ENCODE assay signal across 12 cellular contexts in the genomic region with DNA sequence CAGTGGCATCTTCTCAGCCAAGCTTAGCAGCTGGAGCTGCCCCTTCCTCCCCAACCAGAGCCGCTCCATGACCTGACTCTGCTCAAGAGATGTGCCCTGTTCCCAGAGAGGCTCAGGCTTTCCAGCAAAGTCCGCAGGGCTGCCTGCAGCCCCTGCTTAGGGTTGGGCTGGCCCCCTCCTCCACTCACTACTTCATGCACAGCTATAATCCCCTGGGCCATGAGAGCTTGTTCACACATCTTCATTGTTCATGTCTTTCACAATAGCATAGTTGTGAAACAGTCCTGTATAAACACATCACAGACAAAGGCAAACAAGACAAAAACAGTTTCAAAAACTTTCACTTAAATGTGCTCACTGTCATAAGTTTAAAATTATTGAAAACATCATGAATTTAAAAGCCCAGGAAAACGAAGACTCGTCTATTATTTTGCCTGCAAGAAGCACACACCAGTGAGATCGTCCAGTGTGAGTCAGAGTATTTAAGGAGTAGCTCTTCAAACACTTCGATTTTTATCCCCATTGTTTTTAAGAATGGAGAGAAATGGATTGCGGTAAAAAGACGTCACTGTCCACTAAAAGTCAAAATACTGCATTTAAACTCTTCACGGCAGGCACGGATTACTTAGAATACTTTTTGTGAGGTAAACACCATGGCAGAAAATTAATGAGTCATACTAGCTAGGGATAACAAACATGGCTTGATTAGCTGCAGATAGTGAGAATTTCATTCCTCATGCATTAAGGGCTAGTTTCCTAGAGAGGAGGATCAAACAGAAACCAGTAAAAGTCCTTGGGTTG. TPM values are rescaled to one million over a fixed set of nuclear protein-coding genes. Genes with fewer than 3 reads are reported as not detected.
DNase-seq lines count a peak whose midpoint lies in the region; ATAC-seq, FAIRE-seq and TF ChIP-seq lines count a peak whose summit lies in the region.
"Had no signal": no experiment of that assay in that cellular context is flagged by ENCODE, and none has a peak within 500 bp of the region (broad histone marks: within the 10 kb centered on the region; RNA-seq: fewer than 3 reads in every experiment).

No MANE protein-coding gene starts in this region.

- H3K27me3 Mint-ChIP-seq in astrocyte (ENCODE audit: low read depth, unreplicated experiment) = no peaks in the 10 kb centered on the region

- no peaks in the 10 kb centered on the region for H3K79me2 ChIP-seq in astrocyte (ENCODE audit: insufficient read depth, low read length)

- H3K4me3 Mint-ChIP-seq in astrocyte (ENCODE audit: unreplicated experiment) = no peak overlapping the region

- H3K9me3 ChIP-seq in HEK293 (ENCODE audit: control insufficient read depth, insufficient read depth, low read depth, low read length) = no peaks in the 10 kb centered on the region
- H3K9me3 ChIP-seq in astrocyte (ENCODE audit: insufficient read depth, low read depth, low read length) = no peaks in the 10 kb centered on the region
- H3K9me3 ChIP-seq in right atrium auricular region = no peaks in the 10 kb centered on the region
- H3K9me3 ChIP-seq in stomach smooth muscle (ENCODE audit: control insufficient read depth in 2 of 2, low read length in 2 of 2) = no peaks in the 10 kb centered on the region

- ATAC-seq in GM18873 (IDR thresholded peaks at IDR 0.05; ENCODE audit: low FRiP score, unreplicated experiment) = no peak
- ATAC-seq: left colon had no signal

- peak; percentile 72 for FAIRE-seq in astrocyte (lab: Jason Lieb, UNC)

- H3K4me1 ChIP-seq in HEK293 (ENCODE audit: control insufficient read depth, insufficient read depth, low read length) (peaks cover 11% of the 10 kb centered on the region; the same call in 1 of the 2 replicates), astrocyte (ENCODE audit: insufficient read depth, low read length) (peaks cover 55% of the 10 kb centered on the region), right atrium auricular region (peaks cover 0 to 34% of the 10 kb centered on the region in 2 donors), stomach smooth muscle (ENCODE audit: control insufficient read depth, insufficient read depth, low read length) (peaks cover 47% of the 10 kb centered on the region)

- CTCF ChIA-PET in HEK293 (lab: Yijun Ruan, JAX) = no interaction called here

- H3K27ac ChIP-seq in HEK293 (ENCODE audit: extremely low read depth, low read depth, low read length) = no peak overlapping the region
- H3K27ac ChIP-seq in astrocyte (ENCODE audit: low read depth, low read length) = peak overlapping the region; percentile 4
- peak overlapping the region; percentile 36 to 71 for H3K27ac ChIP-seq in right atrium auricular region
- peak overlapping the region; percentile 31 for H3K27ac ChIP-seq in stomach smooth muscle (ENCODE audit: low read length)
- H3K27ac ChIP-seq: VCaP had no signal

- H3K36me3 ChIP-seq in HEK293 (ENCODE audit: control insufficient read depth in 2 of 2, insufficient read depth in 1 of 2, low read length in 2 of 2) (no peaks in the 10 kb centered on the region), astrocyte (ENCODE audit: insufficient read depth, low read length) (no peaks in the 10 kb centered on the region), right atrium auricular region (no peaks in the 10 kb centered on the region), stomach smooth muscle (ENCODE audit: control insufficient read depth in 2 of 2, insufficient read depth in 2 of 2, low read length in 2 of 2) (no peaks in the 10 kb centered on the region)

- H4K20me1 ChIP-seq in astrocyte (ENCODE audit: insufficient read depth, low read length) = no peaks in the 10 kb centered on the region

- DNase-seq in astrocyte (ENCODE audit: low read depth) = peak; percentile 84
- no peak for DNase-seq in right atrium auricular region (ENCODE audit: low spot score)
- DNase-seq in activated naive CD4-positive, alpha-beta T cell (lab: John Stamatoyannopoulos, UW) = no peak
- no peak for DNase-seq in ureter (ENCODE audit: low spot score)
- DNase-seq in NCI-H345 (lab: John Stamatoyannopoulos, UW) = no peak
- DNase-seq: left colon; NCI-H524 treated with DMSO at 0.1 percent for 48 hours; stimulated activated CD4-positive, alpha-beta T cell treated with anti-CD3 and anti-CD28 coated beads, Interleukin-12 subunit alpha, Interleukin-12 subunit beta, amount 100 ng/mL, for 4 hours had no signal

- H3K36me3 Mint-ChIP-seq in astrocyte (ENCODE audit: low read depth, unreplicated experiment) = no peaks in the 10 kb centered on the region

- peaks cover 35% of the 10 kb centered on the region for H3K4me1 Mint-ChIP-seq in astrocyte (ENCODE audit: low read depth, unreplicated experiment)

- H3K4me3 ChIP-seq in HEK293 (ENCODE audit: low read depth, low read length) (no peak overlapping the region), astrocyte (ENCODE audit: insufficient read depth, low read depth, low read length) (no peak overlapping the region), right atrium auricular region (no peak overlapping the region), stomach smooth muscle (ENCODE audit: low read length in 2 of 2) (peak overlapping the region; percentile 8 to 44)

- peak overlapping the region; percentile 14 for H3K9ac ChIP-seq in astrocyte (ENCODE audit: low read length)
- H3K9ac ChIP-seq in stomach smooth muscle (ENCODE audit: low read length in 2 of 2) = no peak overlapping the region

- H3K27me3 ChIP-seq in astrocyte (ENCODE audit: insufficient read depth, low read length) = no peaks in the 10 kb centered on the region
- H3K27me3 ChIP-seq in right atrium auricular region = no peaks in the 10 kb centered on the region
- H3K27me3 ChIP-seq in stomach smooth muscle (ENCODE audit: control insufficient read depth in 1 of 2, insufficient read depth in 2 of 2, low read length in 2 of 2) = no peaks in the 10 kb centered on the region

- H2AFZ ChIP-seq in astrocyte (ENCODE audit: low read depth, low read length) = no peak overlapping the region

- H3K27ac Mint-ChIP-seq in astrocyte (ENCODE audit: unreplicated experiment) = no peak overlapping the region

- H3K9me3 Mint-ChIP-seq in astrocyte (ENCODE audit: unreplicated experiment) = no peaks in the 10 kb centered on the region

- H3K4me2 ChIP-seq in astrocyte (ENCODE audit: low read length) = peak overlapping the region; percentile 69

- POLR2A ChIA-PET in HEK293 (lab: Yijun Ruan, JAX) = no interaction called here

- TF ChIP-seq CTCF in HEK293 (tag by site-specific recombination; IDR thresholded peaks at IDR 0.05) (no peak), astrocyte (IDR thresholded peaks at IDR 0.05; ENCODE audit: insufficient read depth, low read depth, low read length) (no peak), right atrium auricular region (IDR thresholded peaks at IDR 0.05) (no peak)

TF ChIP-seq in HEK293, 187 proteins besides CTCF, POLR2A, EP300 and RAD21:
- TF ChIP-seq, protein P1, sequence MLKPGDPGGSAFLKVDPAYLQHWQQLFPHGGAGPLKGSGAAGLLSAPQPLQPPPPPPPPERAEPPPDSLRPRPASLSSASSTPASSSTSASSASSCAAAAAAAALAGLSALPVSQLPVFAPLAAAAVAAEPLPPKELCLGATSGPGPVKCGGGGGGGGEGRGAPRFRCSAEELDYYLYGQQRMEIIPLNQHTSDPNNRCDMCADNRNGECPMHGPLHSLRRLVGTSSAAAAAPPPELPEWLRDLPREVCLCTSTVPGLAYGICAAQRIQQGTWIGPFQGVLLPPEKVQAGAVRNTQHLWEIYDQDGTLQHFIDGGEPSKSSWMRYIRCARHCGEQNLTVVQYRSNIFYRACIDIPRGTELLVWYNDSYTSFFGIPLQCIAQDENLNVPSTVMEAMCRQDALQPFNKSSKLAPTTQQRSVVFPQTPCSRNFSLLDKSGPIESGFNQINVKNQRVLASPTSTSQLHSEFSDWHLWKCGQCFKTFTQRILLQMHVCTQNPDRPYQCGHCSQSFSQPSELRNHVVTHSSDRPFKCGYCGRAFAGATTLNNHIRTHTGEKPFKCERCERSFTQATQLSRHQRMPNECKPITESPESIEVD (tag by site-specific recombination; IDR thresholded peaks at IDR 0.05) = peak; percentile 40; the same call in 1 of the 2 replicates
- no peak for TF ChIP-seq PRDM2 (tag by site-specific recombination; IDR thresholded peaks at IDR 0.05; ENCODE audit: borderline replicate concordance)

RNA-seq across cellular contexts. Expression of gene S1PR3, which starts 40.7 kb away (rescaled TPM):
- total RNA-seq in astrocyte (24.6 and 35.0 TPM in 2 replicates), right atrium auricular region (10 to 100 TPM; 26.8 to 34.7 TPM), ureter (48.6 TPM)

Comparison
In these comparisons a context has a peak if more than half of its experiments do, and no peak if none do; other contexts are left out.
1. H3K4me3 ChIP-seq: peak in stomach smooth muscle (2 of 2); none in HEK293 (single experiment), astrocyte (single experiment) and right atrium auricular region (0 of 2).